Comparison of ENCODE assay signal across 1 cellular context in genomic region chr19:9621156-9622037, GRCh38.
A peak's percentile ranks its signal among the peaks of the same experiment; 100 is the strongest.
TF ChIP-seq lines count a peak whose summit lies in the region.

Gene ZNF561, minus strand, starts transcription at chr19:9621232. Its CDS starts 1,776 bp downstream, at chr19:9619456.

TF ChIP-seq in IMR-90, 13 proteins besides CTCF, POLR2A, EP300 and RAD21 (continued from another document):
- TF ChIP-seq USF2 (IDR thresholded peaks at IDR 0.05; ENCODE audit: low read depth, low read length) (peak; percentile 6; the same call in 1 of the 2 replicates), NFE2L2 (IDR thresholded peaks at IDR 0.05; ENCODE audit: low read depth, low read length) (0 out of 2 replicates have a peak, but pooled peaks have one; percentile 2)
